In genomic region chr15:48352474-48353072, GRCh38 we compare ENCODE assay signal across 8 cellular contexts.
DNase-seq lines count a peak whose midpoint lies in the region; ATAC-seq and TF ChIP-seq lines count a peak whose summit lies in the region.

No MANE protein-coding gene starts in this region.

- H3K27me3 ChIP-seq in GM06990 (replicated peaks; ENCODE audit: control insufficient read depth, insufficient read depth, low read length) (no peaks in the 10 kb centered on the region), iPS DF 6.9 (ENCODE audit: control insufficient read depth, insufficient read depth, low read length) (no peaks in the 10 kb centered on the region)

- TF ChIP-seq CTCF in GM06990 (IDR thresholded peaks at IDR 0.05; ENCODE audit: insufficient read depth, low read length, poor library complexity, severe bottlenecking) (peak; percentile 82), HFF-Myc (IDR thresholded peaks at IDR 0.05; ENCODE audit: low read depth, low read length, missing control alignments) (peak; percentile 76), astrocyte of the spinal cord (IDR thresholded peaks at IDR 0.05; ENCODE audit: low read depth, low read length) (peak; percentile 80)

- no peak for ATAC-seq in GM19035 (IDR thresholded peaks at IDR 0.05; ENCODE audit: unreplicated experiment)

- H3K4me3 ChIP-seq in GM06990 (replicated peaks; ENCODE audit: low read depth, low read length) (no peak overlapping the region), HFF-Myc (replicated peaks; ENCODE audit: low read depth, low read length) (no peak overlapping the region), astrocyte of the spinal cord (ENCODE audit: low read depth, low read length) (no peak overlapping the region), iPS DF 6.9 (ENCODE audit: low read length) (no peak overlapping the region)

- no CpG with 5 or more reads among the region's 6 CpGs for WGBS in iPS DF 6.9 (ENCODE audit: insufficient coverage, insufficient read length)

- H3K36me3 ChIP-seq in GM06990 (ENCODE audit: control insufficient read depth, insufficient read depth, low read length) (no peaks in the 10 kb centered on the region), iPS DF 6.9 (ENCODE audit: control insufficient read depth, insufficient read depth, low read length) (no peaks in the 10 kb centered on the region)

- H3K9me3 ChIP-seq in iPS DF 6.9 (ENCODE audit: control insufficient read depth, insufficient read depth, low read length) = no peaks in the 10 kb centered on the region

- DNase-seq in GM06990 (ENCODE audit: extremely low read depth, insufficient read length) (peak; percentile 25), HFF-Myc (ENCODE audit: extremely low read depth, low read depth) (no peak), NCI-H128 (lab: John Stamatoyannopoulos, UW; ENCODE audit: unreplicated experiment) (peak; percentile 34), T follicular helper cell (ENCODE audit: low read depth) (peak; percentile 40), astrocyte of the spinal cord (ENCODE audit: low read depth, low spot score) (peak; percentile 82), iPS DF 6.9 (ENCODE audit: low read depth, low spot score) (peak; percentile 47)
- DNase-seq in stimulated activated CD4-positive, alpha-beta T cell treated with anti-CD3 and anti-CD28 coated beads, Interleukin-15, amount 100 ng/mL, for 48 hours (ENCODE audit: low read depth in 2 of 2) = peak; percentile 16 to 31

- H3K27ac ChIP-seq in iPS DF 6.9 (ENCODE audit: low read length) = no peak overlapping the region

- in situ Hi-C loops in astrocyte of the spinal cord (cut with HindIII; ENCODE audit: low sequenced_read_pairs) = no loop called here

- H3K4me1 ChIP-seq in iPS DF 6.9 (ENCODE audit: control insufficient read depth, insufficient read depth, low read length) = no peaks in the 10 kb centered on the region
